2 cellular contexts compared by ENCODE assay signal in the genomic region with DNA sequence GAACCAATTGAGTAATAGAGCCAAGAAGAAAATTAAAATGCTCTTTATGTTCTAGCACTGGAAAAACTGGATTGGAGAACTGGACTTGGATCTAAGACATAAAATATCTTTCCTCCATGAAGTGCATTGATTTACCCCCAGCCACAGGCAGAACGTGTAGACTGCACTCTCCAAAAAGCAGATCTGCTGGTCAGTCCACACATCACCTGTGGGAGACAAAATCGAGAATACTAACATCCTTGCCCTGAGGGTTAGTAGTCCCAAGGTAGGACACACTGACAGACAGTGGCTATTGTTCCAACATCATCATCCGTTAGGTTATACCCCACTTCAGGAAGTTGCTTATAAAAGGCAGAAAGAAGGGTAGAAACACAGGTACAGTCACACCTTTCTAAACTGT.
TF ChIP-seq lines count a peak whose summit lies in the region.

No MANE protein-coding gene starts in this region.

TF ChIP-seq in HepG2, 621 proteins besides CTCF, POLR2A, EP300 and RAD21:
- no peak for TF ChIP-seq ESRRA (CRISPR knock-in tag; IDR thresholded peaks at IDR 0.05; ENCODE audit: low read depth)
- TF ChIP-seq, protein P1, sequence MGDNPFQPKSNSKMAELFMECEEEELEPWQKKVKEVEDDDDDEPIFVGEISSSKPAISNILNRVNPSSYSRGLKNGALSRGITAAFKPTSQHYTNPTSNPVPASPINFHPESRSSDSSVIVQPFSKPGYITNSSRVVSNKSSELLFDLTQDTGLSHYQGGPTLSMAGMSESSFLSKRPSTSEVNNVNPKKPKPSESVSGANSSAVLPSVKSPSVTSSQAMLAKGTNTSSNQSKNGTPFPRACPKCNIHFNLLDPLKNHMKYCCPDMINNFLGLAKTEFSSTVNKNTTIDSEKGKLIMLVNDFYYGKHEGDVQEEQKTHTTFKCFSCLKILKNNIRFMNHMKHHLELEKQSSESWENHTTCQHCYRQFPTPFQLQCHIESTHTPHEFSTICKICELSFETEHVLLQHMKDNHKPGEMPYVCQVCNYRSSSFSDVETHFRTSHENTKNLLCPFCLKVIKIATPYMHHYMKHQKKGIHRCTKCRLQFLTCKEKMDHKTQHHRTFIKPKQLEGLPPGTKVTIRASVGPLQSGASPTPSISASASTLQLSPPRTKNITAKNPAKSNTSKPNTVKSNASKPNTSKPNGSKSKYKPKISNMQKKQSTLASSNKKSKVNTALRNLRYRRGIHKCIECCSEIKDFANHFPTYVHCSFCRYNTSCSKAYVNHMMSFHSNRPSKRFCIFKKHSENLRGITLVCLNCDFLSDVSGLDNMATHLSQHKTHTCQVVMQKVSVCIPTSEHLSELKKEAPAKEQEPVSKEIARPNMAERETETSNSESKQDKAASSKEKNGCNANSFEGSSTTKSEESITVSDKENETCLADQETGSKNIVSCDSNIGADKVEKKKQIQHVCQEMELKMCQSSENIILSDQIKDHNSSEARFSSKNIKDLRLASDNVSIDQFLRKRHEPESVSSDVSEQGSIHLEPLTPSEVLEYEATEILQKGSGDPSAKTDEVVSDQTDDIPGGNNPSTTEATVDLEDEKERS (CRISPR knock-in tag; IDR thresholded peaks at IDR 0.05), result 0 out of 2 replicates have a peak, but pooled peaks have one; percentile 3
TF ChIP-seq in HepG2: peak in this region for 1.

TF ChIP-seq in SK-N-SH, 30 proteins besides CTCF, POLR2A, EP300 and RAD21:
- no peak for TF ChIP-seq SIN3A (IDR thresholded peaks at IDR 0.05; ENCODE audit: borderline replicate concordance, low read depth, low read length)
- no peak for TF ChIP-seq GATA2 (CRISPR knock-in tag; IDR thresholded peaks at IDR 0.05)
- no peak for TF ChIP-seq FOXJ3 (CRISPR knock-in tag; IDR thresholded peaks at IDR 0.05)
- TF ChIP-seq REST (IDR thresholded peaks at IDR 0.05; ENCODE audit: low read depth, low read length), result no peak
- no peak for TF ChIP-seq FOSL2 (IDR thresholded peaks at IDR 0.05; ENCODE audit: borderline replicate concordance, low read depth)
- no peak for TF ChIP-seq CHD2 (IDR thresholded peaks at IDR 0.05; ENCODE audit: low read length, partially characterized antibody)
- TF ChIP-seq GABPA (IDR thresholded peaks at IDR 0.05; ENCODE audit: low read depth), result no peak
- TF ChIP-seq RCOR1 (IDR thresholded peaks at IDR 0.05; ENCODE audit: low read length), result no peak
- no peak for TF ChIP-seq MXI1 (IDR thresholded peaks at IDR 0.05; ENCODE audit: low read depth, low read length)
- no peak for TF ChIP-seq RXRA (IDR thresholded peaks at IDR 0.05; ENCODE audit: borderline replicate concordance, low read depth)
- TF ChIP-seq YY1 (IDR thresholded peaks at IDR 0.05; ENCODE audit: low read depth), result no peak
- no peak for TF ChIP-seq JUND (IDR thresholded peaks at IDR 0.05)
- no peak for TF ChIP-seq ELF1 (IDR thresholded peaks at IDR 0.05)
- TF ChIP-seq, protein P2, sequence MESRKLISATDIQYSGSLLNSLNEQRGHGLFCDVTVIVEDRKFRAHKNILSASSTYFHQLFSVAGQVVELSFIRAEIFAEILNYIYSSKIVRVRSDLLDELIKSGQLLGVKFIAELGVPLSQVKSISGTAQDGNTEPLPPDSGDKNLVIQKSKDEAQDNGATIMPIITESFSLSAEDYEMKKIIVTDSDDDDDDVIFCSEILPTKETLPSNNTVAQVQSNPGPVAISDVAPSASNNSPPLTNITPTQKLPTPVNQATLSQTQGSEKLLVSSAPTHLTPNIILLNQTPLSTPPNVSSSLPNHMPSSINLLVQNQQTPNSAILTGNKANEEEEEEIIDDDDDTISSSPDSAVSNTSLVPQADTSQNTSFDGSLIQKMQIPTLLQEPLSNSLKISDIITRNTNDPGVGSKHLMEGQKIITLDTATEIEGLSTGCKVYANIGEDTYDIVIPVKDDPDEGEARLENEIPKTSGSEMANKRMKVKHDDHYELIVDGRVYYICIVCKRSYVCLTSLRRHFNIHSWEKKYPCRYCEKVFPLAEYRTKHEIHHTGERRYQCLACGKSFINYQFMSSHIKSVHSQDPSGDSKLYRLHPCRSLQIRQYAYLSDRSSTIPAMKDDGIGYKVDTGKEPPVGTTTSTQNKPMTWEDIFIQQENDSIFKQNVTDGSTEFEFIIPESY (IDR thresholded peaks at IDR 0.05; ENCODE audit: borderline replicate concordance, low read depth), result no peak
- no peak for TF ChIP-seq USF2 (IDR thresholded peaks at IDR 0.05; ENCODE audit: borderline replicate concordance, low read depth, low read length)
- no peak for TF ChIP-seq SMC3 (IDR thresholded peaks at IDR 0.05; ENCODE audit: low read depth, low read length)
